ENCODE assay signal across 23 cellular contexts in genomic region chr11:119888119-119888518, GRCh38.
DNase-seq lines count a peak whose midpoint lies in the region; ATAC-seq and TF ChIP-seq lines count a peak whose summit lies in the region.
"Had no signal": no experiment of that assay in that cellular context is flagged by ENCODE, and none has a peak within 500 bp of the region (broad histone marks: within the 10 kb centered on the region; RNA-seq: fewer than 3 reads in every experiment).

No MANE protein-coding gene starts in this region.

- peak; percentile 3 for DNase-seq in AG10803 (ENCODE audit: low read depth)
- peak; percentile 5 for DNase-seq in EH (ENCODE audit: low read depth)
- DNase-seq in NCI-H524 (lab: John Stamatoyannopoulos, UW): peak; percentile 88 to 96
- no peak for DNase-seq in mucosa of descending colon
- no peak for DNase-seq in stimulated activated naive CD8-positive, alpha-beta T cell treated with anti-CD3 and anti-CD28 coated beads, Interleukin-15, Interleukin-2, amounts not matched to agents 100 U/mL and 50 U/mL, for 24 hours
- no peak for DNase-seq in Kasumi-1 (lab: John Stamatoyannopoulos, UW)
- DNase-seq: activated CD4-positive, alpha-beta memory T cell treated with anti-CD3 and anti-CD28 coated beads, Interleukin-2, amount 10 ng/mL, durations not matched to agents 7 days and 5 days; activated CD4-positive, CD25-positive, alpha-beta regulatory T cell treated with anti-CD3 and anti-CD28 coated beads, Interleukin-2, amount 50 U/mL, for 72 hours; Calu3; cortex of kidney; GOT3; heart left ventricle; KBM-7; lower lobe of right lung; NCI-H1694; NCI-H510A treated with DMSO at 0.1 percent for 48 hours; RPMI8226; stimulated activated CD4-positive, alpha-beta T cell treated with anti-CD3 and anti-CD28 coated beads, Interleukin-2, amount 100 ng/mL, for 48 hours; trophoblast cell had no signal

- no peaks in the 10 kb centered on the region for H3K9me3 ChIP-seq in mucosa of descending colon
- H3K9me3 ChIP-seq: ascending aorta, heart left ventricle, lower lobe of right lung had no signal

- intact Hi-C loops in mucosa of descending colon (cut with DNase I, micrococcal nuclease): no loop called here

- ATAC-seq in mucosa of descending colon: peak; percentile 59
- ATAC-seq in stimulated activated naive CD8-positive, alpha-beta T cell treated with anti-CD3 and anti-CD28 coated beads, Interleukin-15, Interleukin-2, amounts not matched to agents 100 U/mL and 50 U/mL, for 24 hours: no peak
- ATAC-seq in GM18867 (IDR thresholded peaks at IDR 0.05; ENCODE audit: unreplicated experiment): no peak
- ATAC-seq: lower lobe of right lung; natural killer cell treated with Interleukin-12 subunit alpha and Interleukin-12 subunit beta and Interleukin-15 and Interleukin-18, amount 100 ng/mL, for 72 hours had no signal

- peaks cover 3% of the 10 kb centered on the region for H3K4me1 ChIP-seq in mucosa of descending colon (ENCODE audit: low read depth)
- H3K4me1 ChIP-seq: ascending aorta, lower lobe of right lung had no signal

- H3K36me3 ChIP-seq in mucosa of descending colon (ENCODE audit: low read depth): no peaks in the 10 kb centered on the region
- H3K36me3 ChIP-seq: ascending aorta, heart left ventricle, lower lobe of right lung had no signal

- TF ChIP-seq CTCF in AG10803 (conservative IDR thresholded peaks at IDR 0.05; ENCODE audit: low read length): no peak
- no peak for TF ChIP-seq CTCF in mucosa of descending colon (IDR thresholded peaks at IDR 0.05)

- H3K4me3 ChIP-seq in AG10803 (ENCODE audit: low read length) (no peak overlapping the region), mucosa of descending colon (no peak overlapping the region)
- H3K4me3 ChIP-seq: ascending aorta, heart left ventricle, lower lobe of right lung, SK-N-MC had no signal

Comparison
In these comparisons a context has a peak if more than half of its experiments do, and no peak if none do; other contexts are left out.
1. DNase-seq: peak in AG10803 (single experiment), EH (single experiment) and NCI-H524 (2 of 2); none in mucosa of descending colon (0 of 3), stimulated activated naive CD8-positive, alpha-beta T cell treated with anti-CD3 and anti-CD28 coated beads, Interleukin-15, Interleukin-2, amounts not matched to agents 100 U/mL and 50 U/mL, for 24 hours (single experiment) and Kasumi-1 (0 of 2).